In genomic region chr1:227234998-227235405, GRCh38 we compare ENCODE assay signal across 9 cellular contexts.
DNase-seq lines count a peak whose midpoint lies in the region; ATAC-seq and TF ChIP-seq lines count a peak whose summit lies in the region.
"Had no signal": no experiment of that assay in that cellular context is flagged by ENCODE, and none has a peak within 500 bp of the region (broad histone marks: within the 10 kb centered on the region; RNA-seq: fewer than 3 reads in every experiment).

No MANE protein-coding gene starts in this region.

- intact Hi-C loops in IMR-90 (cut with micrococcal nuclease), result loop anchor here (1.0 kb wide), 1 partner anchor 202 kb away; no protein-coding TSS in a partner anchor
- intact Hi-C loops in prostate gland (cut with DNase I), result loop anchor here (5.0 kb wide), 1 partner anchor 202 kb away; no protein-coding TSS in a partner anchor

- CTCF ChIA-PET in IMR-90 (lab: Yijun Ruan, JAX), result interaction anchor here (1.1 kb wide), 1 partner anchor 203 kb away, joined by 3 read pairs; no protein-coding TSS in a partner anchor

- no peak overlapping the region for H2AFZ ChIP-seq in IMR-90 (replicated peaks; ENCODE audit: low read length, poor library complexity)

- peaks cover 24% of the 10 kb centered on the region; the same call in 1 of the 2 replicates for H4K20me1 ChIP-seq in IMR-90 (ENCODE audit: insufficient read depth, low read length)
- H4K20me1 ChIP-seq: BLaER1 treated with 17β-estradiol and CSF1 and Interleukin-3, amounts not matched to agents 10 nM and 100 nM had no signal

- H3K4me1 ChIP-seq in IMR-90 (ENCODE audit: control insufficient read depth, insufficient read depth, low read length) (no peaks in the 10 kb centered on the region), foreskin keratinocyte (no peaks in the 10 kb centered on the region), prostate gland (replicated peaks) (peaks cover 2% of the 10 kb centered on the region)
- H3K4me1 ChIP-seq: BLaER1 treated with 17β-estradiol and CSF1 and Interleukin-3, amounts not matched to agents 10 nM and 100 nM had no signal

- H2BK15ac ChIP-seq in IMR-90 (ENCODE audit: low read depth, low read length), result no peak overlapping the region

- H2AK5ac ChIP-seq in IMR-90 (ENCODE audit: low read depth, low read length), result no peak overlapping the region

- H3K18ac ChIP-seq in IMR-90 (ENCODE audit: low read depth, low read length), result no peak overlapping the region

- TF ChIP-seq CTCF in IMR-90 (conservative IDR thresholded peaks at IDR 0.05; ENCODE audit: low read depth, low read length) (peak; percentile 52), foreskin keratinocyte (conservative IDR thresholded peaks at IDR 0.05) (peak; percentile 68), prostate gland (IDR thresholded peaks at IDR 0.05) (peak in 3 of 4 experiments; percentile 32 to 42 (median 39))

- no peak overlapping the region for H3K4ac ChIP-seq in IMR-90 (ENCODE audit: low read depth, low read length)

- H2AK9ac ChIP-seq in IMR-90 (replicated peaks; ENCODE audit: low read depth, low read length, poor library complexity), result no peak overlapping the region

- no peak overlapping the region for H2BK120ac ChIP-seq in IMR-90 (ENCODE audit: low read depth, low read length)

- no CpG with 5 or more reads among the region's 1 CpG for WGBS in IMR-90 (ENCODE audit: extremely low coverage in 2 of 2, insufficient read length in 1 of 2), 2 experiments
- 92% methylated on average over 1 of the region's 1 CpG for WGBS in prostate gland

- peak; percentile 52 for TF ChIP-seq RAD21 in IMR-90 (IDR thresholded peaks at IDR 0.05; ENCODE audit: low read length)

- no peak overlapping the region for H2BK5ac ChIP-seq in IMR-90 (ENCODE audit: low read depth, low read length, poor library complexity, severe bottlenecking)

- H4K91ac ChIP-seq in IMR-90 (ENCODE audit: insufficient read depth, low read depth, low read length), result no peak overlapping the region

- DNase-seq in NCI-H1694 treated with DMSO at 0.1 percent for 48 hours (lab: John Stamatoyannopoulos, UW) (peak; percentile 18), NCI-H1694 (lab: John Stamatoyannopoulos, UW) (no peak), IMR-90 (peak; percentile 73), foreskin keratinocyte (peak; percentile 14 to 41), prostate gland (ENCODE audit: low spot score) (peak; percentile 6), epidermal melanocyte (ENCODE audit: insufficient read length, low spot score) (no peak)
- DNase-seq in stimulated activated CD4-positive, alpha-beta T cell treated with anti-CD3 and anti-CD28 coated beads, Interleukin-4, amount 100 ng/mL, for 1 hour, result no peak

- no peak overlapping the region for H3K23ac ChIP-seq in IMR-90 (ENCODE audit: low read depth, low read length)

- H3K9me3 ChIP-seq in IMR-90 (ENCODE audit: control insufficient read depth, insufficient read depth, low read length), result no peaks in the 10 kb centered on the region
- H3K9me3 ChIP-seq in prostate gland, result no peaks in the 10 kb centered on the region

- H3K27me3 ChIP-seq in IMR-90 (ENCODE audit: control insufficient read depth, insufficient read depth, low read length), result no peaks in the 10 kb centered on the region
- no peaks in the 10 kb centered on the region for H3K27me3 ChIP-seq in foreskin keratinocyte
- no peaks in the 10 kb centered on the region for H3K27me3 ChIP-seq in prostate gland (replicated peaks; ENCODE audit: insufficient read depth)
- H3K27me3 ChIP-seq: BLaER1 treated with 17β-estradiol and CSF1 and Interleukin-3, amounts not matched to agents 10 nM and 100 nM had no signal

- no peak overlapping the region for H3K14ac ChIP-seq in IMR-90 (replicated peaks; ENCODE audit: low read depth, low read length)

- H3K27ac ChIP-seq in IMR-90 (ENCODE audit: insufficient read depth, low read length) (no peak overlapping the region), foreskin keratinocyte (no peak overlapping the region), prostate gland (no peak overlapping the region)
- H3K27ac ChIP-seq: BLaER1 treated with 17β-estradiol and CSF1 and Interleukin-3, amounts not matched to agents 10 nM and 100 nM had no signal

- no TSS peak for BruUV-seq in IMR-90 (replicated peaks; lab: Mats Ljungman, UMichigan)

- ATAC-seq in IMR-90 (ENCODE audit: low read depth) (peak; percentile 85), SK-N-SH treated with all-trans-retinoic acid at 6 μM for 48 hours (peak; percentile 97), foreskin keratinocyte (peak; percentile 50)

- peaks cover 16 to 50% of the 10 kb centered on the region in 2 experiments for H3K79me1 ChIP-seq in IMR-90 (ENCODE audit: low read depth in 1 of 2, low read length in 2 of 2)

- POLR2A ChIA-PET in IMR-90 (lab: Charles Lee; ENCODE audit: unreplicated experiment), result no interaction called here

- in situ Hi-C loops in IMR-90 (cut with MboI; ENCODE audit: low sequenced_read_pairs), result loop anchor here (25.0 kb wide), 1 partner anchor 202 kb away; no protein-coding TSS in a partner anchor

- no peak overlapping the region for H3K4me2 ChIP-seq in IMR-90 (ENCODE audit: low read depth, low read length)
- H3K4me2 ChIP-seq: BLaER1 treated with 17β-estradiol and CSF1 and Interleukin-3, amounts not matched to agents 10 nM and 100 nM had no signal

- TF ChIP-seq POLR2A in IMR-90 (IDR thresholded peaks at IDR 0.05; ENCODE audit: low read depth, low read length) (no peak), prostate gland (IDR thresholded peaks at IDR 0.05) (no peak)

- H3K56ac ChIP-seq in IMR-90 (ENCODE audit: extremely low read depth, insufficient read depth, low read length), result no peak overlapping the region

- H4K8ac ChIP-seq in IMR-90 (ENCODE audit: low read depth in 2 of 2, low read length in 2 of 2), result no peak overlapping the region

- no peaks in the 10 kb centered on the region for H3K36me3 ChIP-seq in IMR-90 (ENCODE audit: control insufficient read depth, insufficient read depth, low read length)
- H3K36me3 ChIP-seq in prostate gland, result no peaks in the 10 kb centered on the region

- H3K4me3 ChIP-seq in IMR-90 (ENCODE audit: insufficient read depth, low read depth, low read length), result no peak overlapping the region
- H3K4me3 ChIP-seq in prostate gland, result no peak overlapping the region
- H3K4me3 ChIP-seq: BLaER1 treated with 17β-estradiol and CSF1 and Interleukin-3, amounts not matched to agents 10 nM and 100 nM had no signal

- dilution Hi-C loops in IMR-90 (cut with HindIII; ENCODE audit: low sequenced_read_pairs, unreplicated experiment), result no loop called here

- H3K9me1 ChIP-seq in IMR-90 (ENCODE audit: insufficient read depth, low read length), result peaks cover 3% of the 10 kb centered on the region; the same call in 1 of the 2 replicates

- H3K9ac ChIP-seq in IMR-90 (ENCODE audit: low read depth, low read length), result no peak overlapping the region
- H3K9ac ChIP-seq: BLaER1 treated with 17β-estradiol and CSF1 and Interleukin-3, amounts not matched to agents 10 nM and 100 nM had no signal

- H4K5ac ChIP-seq in IMR-90 (ENCODE audit: low read depth, low read length), result no peak overlapping the region

- H2BK20ac ChIP-seq in IMR-90 (ENCODE audit: low read depth, low read length), result no peak overlapping the region

TF ChIP-seq in IMR-90, 13 proteins besides CTCF, POLR2A, EP300 and RAD21:
- TF ChIP-seq RCOR1 (IDR thresholded peaks at IDR 0.05; ENCODE audit: insufficient replicate concordance, low read length) (no peak), SMC3 (IDR thresholded peaks at IDR 0.05; ENCODE audit: low read depth, low read length) (peak; percentile 51)

TF ChIP-seq in SK-N-SH treated with all-trans-retinoic acid at 6 μM for 48 hours, 23 proteins besides CTCF, POLR2A, EP300 and RAD21 (continues in another document):
- TF ChIP-seq ISL1 (CRISPR knock-in tag; IDR thresholded peaks at IDR 0.05) (no peak), TCF4 (CRISPR knock-in tag; IDR thresholded peaks at IDR 0.05; ENCODE audit: borderline replicate concordance) (no peak), ZNF565 (CRISPR knock-in tag; conservative IDR thresholded peaks at IDR 0.05; ENCODE audit: low read depth) (no peak), ZNF8 (CRISPR knock-in tag; IDR thresholded peaks at IDR 0.05) (no peak), CSRNP3 (CRISPR knock-in tag; IDR thresholded peaks at IDR 0.05) (no peak), BACH2 (CRISPR knock-in tag; IDR thresholded peaks at IDR 0.05; ENCODE audit: borderline replicate concordance) (no peak), ZC3H10 (CRISPR knock-in tag; IDR thresholded peaks at IDR 0.05) (no peak), OSR1 (CRISPR knock-in tag; IDR thresholded peaks at IDR 0.05) (no peak)
- TF ChIP-seq, protein P1, sequence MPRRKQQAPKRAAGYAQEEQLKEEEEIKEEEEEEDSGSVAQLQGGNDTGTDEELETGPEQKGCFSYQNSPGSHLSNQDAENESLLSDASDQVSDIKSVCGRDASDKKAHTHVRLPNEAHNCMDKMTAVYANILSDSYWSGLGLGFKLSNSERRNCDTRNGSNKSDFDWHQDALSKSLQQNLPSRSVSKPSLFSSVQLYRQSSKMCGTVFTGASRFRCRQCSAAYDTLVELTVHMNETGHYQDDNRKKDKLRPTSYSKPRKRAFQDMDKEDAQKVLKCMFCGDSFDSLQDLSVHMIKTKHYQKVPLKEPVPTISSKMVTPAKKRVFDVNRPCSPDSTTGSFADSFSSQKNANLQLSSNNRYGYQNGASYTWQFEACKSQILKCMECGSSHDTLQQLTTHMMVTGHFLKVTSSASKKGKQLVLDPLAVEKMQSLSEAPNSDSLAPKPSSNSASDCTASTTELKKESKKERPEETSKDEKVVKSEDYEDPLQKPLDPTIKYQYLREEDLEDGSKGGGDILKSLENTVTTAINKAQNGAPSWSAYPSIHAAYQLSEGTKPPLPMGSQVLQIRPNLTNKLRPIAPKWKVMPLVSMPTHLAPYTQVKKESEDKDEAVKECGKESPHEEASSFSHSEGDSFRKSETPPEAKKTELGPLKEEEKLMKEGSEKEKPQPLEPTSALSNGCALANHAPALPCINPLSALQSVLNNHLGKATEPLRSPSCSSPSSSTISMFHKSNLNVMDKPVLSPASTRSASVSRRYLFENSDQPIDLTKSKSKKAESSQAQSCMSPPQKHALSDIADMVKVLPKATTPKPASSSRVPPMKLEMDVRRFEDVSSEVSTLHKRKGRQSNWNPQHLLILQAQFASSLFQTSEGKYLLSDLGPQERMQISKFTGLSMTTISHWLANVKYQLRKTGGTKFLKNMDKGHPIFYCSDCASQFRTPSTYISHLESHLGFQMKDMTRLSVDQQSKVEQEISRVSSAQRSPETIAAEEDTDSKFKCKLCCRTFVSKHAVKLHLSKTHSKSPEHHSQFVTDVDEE (CRISPR knock-in tag; IDR thresholded peaks at IDR 0.05), result no peak

Comparison
In these comparisons a context has a peak if more than half of its experiments do, and no peak if none do; other contexts are left out.
1. DNase-seq: peak in NCI-H1694 treated with DMSO at 0.1 percent for 48 hours (single experiment), IMR-90 (single experiment), foreskin keratinocyte (2 of 2) and prostate gland (single experiment); none in NCI-H1694 (single experiment), epidermal melanocyte (single experiment) and stimulated activated CD4-positive, alpha-beta T cell treated with anti-CD3 and anti-CD28 coated beads, Interleukin-4, amount 100 ng/mL, for 1 hour (single experiment).
2. Peak in every context shown above with its lines, with median percentiles within 50 percentile points of each other: ATAC-seq and CTCF ChIP-seq.